In genomic region chr19:2047449-2048103, GRCh38 we compare ENCODE assay signal across 9 cellular contexts. TPM values are rescaled to one million over a fixed set of nuclear protein-coding genes. Genes with fewer than 3 reads are reported as not detected.
A peak's percentile ranks its signal among the peaks of the same experiment; 100 is the strongest.
DNase-seq lines count a peak whose midpoint lies in the region; ATAC-seq and TF ChIP-seq lines count a peak whose summit lies in the region.
"Had no signal": no experiment of that assay in that cellular context is flagged by ENCODE, and none has a peak within 500 bp of the region (broad histone marks: within the 10 kb centered on the region; RNA-seq: fewer than 3 reads in every experiment).

No MANE protein-coding gene starts in this region.

- H3K27me3 ChIP-seq in layer of hippocampus (ENCODE audit: control insufficient read depth, insufficient read depth, low read length) (no peaks in the 10 kb centered on the region), upper lobe of left lung (no peaks in the 10 kb centered on the region)

- peaks cover 14 to 68% (median 42%) of the 10 kb centered on the region in 4 donors for H3K36me3 ChIP-seq in upper lobe of left lung

- no peaks in the 10 kb centered on the region for H3K9me3 Mint-ChIP-seq in activated T-cell treated with anti-CD3 and anti-CD28 coated beads, Interleukin-2, amount 50 U/mL, for 4 hours
- H3K9me3 Mint-ChIP-seq in activated naive CD8-positive, alpha-beta T cell (ENCODE audit: low read depth), result no peaks in the 10 kb centered on the region

- peak overlapping the region; percentile 24 for H3K4me3 Mint-ChIP-seq in activated T-cell treated with anti-CD3 and anti-CD28 coated beads, Interleukin-2, amount 50 U/mL, for 4 hours
- peak overlapping the region; percentile 49 for H3K4me3 Mint-ChIP-seq in activated naive CD8-positive, alpha-beta T cell

- WGBS in upper lobe of left lung, 2 donors, result 62 to 90% methylated on average over 2 to 22 of the region's 22 CpGs

- peaks cover 6% of the 10 kb centered on the region for H3K36me3 Mint-ChIP-seq in activated T-cell treated with anti-CD3 and anti-CD28 coated beads, Interleukin-2, amount 50 U/mL, for 4 hours (ENCODE audit: insufficient read depth)
- H3K36me3 Mint-ChIP-seq in activated naive CD8-positive, alpha-beta T cell, result no peaks in the 10 kb centered on the region

- TF ChIP-seq POLR2A in upper lobe of left lung (IDR thresholded peaks at IDR 0.05), result no peak

- peaks cover 82 to 85% (median 84%) of the 10 kb centered on the region in 4 donors for H3K4me1 ChIP-seq in upper lobe of left lung

- no peak for TF ChIP-seq CTCF in upper lobe of left lung (IDR thresholded peaks at IDR 0.05)

- H3K27ac Mint-ChIP-seq in activated naive CD8-positive, alpha-beta T cell, result no peak overlapping the region

- H3K27me3 Mint-ChIP-seq in activated T-cell treated with anti-CD3 and anti-CD28 coated beads, Interleukin-2, amount 50 U/mL, for 4 hours (ENCODE audit: low read depth), result no peaks in the 10 kb centered on the region
- H3K27me3 Mint-ChIP-seq in activated naive CD8-positive, alpha-beta T cell, result no peaks in the 10 kb centered on the region
- H3K27me3 Mint-ChIP-seq: brain had no signal

- no peak for DNase-seq in activated T-cell treated with anti-CD3 and anti-CD28 coated beads, Interleukin-2, amount 50 U/mL, for 4 hours
- DNase-seq in activated T-cell treated with anti-CD3 and anti-CD28 coated beads for 4 hours (no peak), upper lobe of left lung (peak; percentile 82 to 84), NCI-H1417 (lab: John Stamatoyannopoulos, UW) (no peak)

- H3K4me1 Mint-ChIP-seq in activated T-cell treated with anti-CD3 and anti-CD28 coated beads, Interleukin-2, amount 50 U/mL, for 4 hours (ENCODE audit: low read depth), result peaks cover 49% of the 10 kb centered on the region
- H3K4me1 Mint-ChIP-seq in activated naive CD8-positive, alpha-beta T cell (ENCODE audit: low read depth), result peaks cover 42% of the 10 kb centered on the region

- H3K27ac ChIP-seq in layer of hippocampus (ENCODE audit: low read depth, low read length) (peak overlapping the region; percentile 95), upper lobe of left lung (peak overlapping the region; percentile 95 to 100 (median 98))

- H3K4me3 ChIP-seq in upper lobe of left lung, result peak overlapping the region in 3 of 4 donors; percentile 95 to 100 (median 99)

- no peaks in the 10 kb centered on the region for H3K9me3 ChIP-seq in upper lobe of left lung

- TF ChIP-seq EP300 in upper lobe of left lung (IDR thresholded peaks at IDR 0.05), result no peak

- ATAC-seq in activated T-cell treated with anti-CD3 and anti-CD28 coated beads, Interleukin-2, amount 50 U/mL, for 4 hours, result no peak
- no peak for ATAC-seq in upper lobe of left lung (ENCODE audit: low FRiP score in 2 of 2)
- ATAC-seq in GM18520 (IDR thresholded peaks at IDR 0.05; ENCODE audit: unreplicated experiment), result no peak
- no peak for ATAC-seq in HG02852 (IDR thresholded peaks at IDR 0.05; ENCODE audit: unreplicated experiment)

RNA-seq across cellular contexts. Expression of gene MKNK2, which starts 3.5 kb away (rescaled TPM):
- total RNA-seq in activated T-cell treated with anti-CD3 and anti-CD28 coated beads, Interleukin-2, amount 50 U/mL, for 4 hours, result 100 to 1,000 TPM; 122 to 130 (median 128) TPM
- 100 to 1,000 TPM; 200 to 397 (median 264) TPM for total RNA-seq in upper lobe of left lung

RNA-seq across cellular contexts. Expression of gene BTBD2, which starts 32.1 kb away (rescaled TPM):
- total RNA-seq in activated T-cell treated with anti-CD3 and anti-CD28 coated beads, Interleukin-2, amount 50 U/mL, for 4 hours, result 10 to 100 TPM; 12.6 to 17.2 (median 14.4) TPM
- total RNA-seq in upper lobe of left lung, result 10 to 100 TPM; 49.0 to 87.3 (median 69.8) TPM

RNA-seq across cellular contexts. Expression of gene MOB3A, which starts 48.5 kb away (rescaled TPM):
- total RNA-seq in activated T-cell treated with anti-CD3 and anti-CD28 coated beads, Interleukin-2, amount 50 U/mL, for 4 hours, result 100 to 1,000 TPM; 128 to 137 (median 137) TPM
- 100 to 1,000 TPM in 1 of 6 donors, 10 to 100 TPM in 5; 35.4 to 107 (median 60.7) TPM for total RNA-seq in upper lobe of left lung

RNA-seq across cellular contexts. Expression of gene IZUMO4, which starts 49.1 kb away (rescaled TPM):
- 1 to 10 TPM; 3.4 to 4.6 (median 4.2) TPM for total RNA-seq in activated T-cell treated with anti-CD3 and anti-CD28 coated beads, Interleukin-2, amount 50 U/mL, for 4 hours
- total RNA-seq in upper lobe of left lung, result 10 to 100 TPM in 2 of 6 donors, 1 to 10 TPM in 3, under 1 TPM in 1; 0.59 to 61.8 (median 6.4) TPM

Comparison
In these comparisons a context has a peak if more than half of its experiments do, and no peak if none do; other contexts are left out.
1. DNase-seq: peak in upper lobe of left lung (2 of 2); none in activated T-cell treated with anti-CD3 and anti-CD28 coated beads, Interleukin-2, amount 50 U/mL, for 4 hours (single experiment), activated T-cell treated with anti-CD3 and anti-CD28 coated beads for 4 hours (single experiment) and NCI-H1417 (0 of 3).